8 cellular contexts compared by ENCODE assay signal in genomic region chr3:169241928-169242751, GRCh38.
A peak's percentile ranks its signal among the peaks of the same experiment; 100 is the strongest.
DNase-seq lines count a peak whose midpoint lies in the region; ATAC-seq and TF ChIP-seq lines count a peak whose summit lies in the region.

No MANE protein-coding gene starts in this region.

- peaks cover 18% of the 10 kb centered on the region for H3F3A ChIP-seq in neural progenitor cell (ENCODE audit: low read depth)

- H4K20me1 ChIP-seq in neural progenitor cell (ENCODE audit: low read depth), result no peaks in the 10 kb centered on the region

- no peaks in the 10 kb centered on the region for H3K36me3 Mint-ChIP-seq in neural progenitor cell

- H3K4me1 ChIP-seq in foreskin keratinocyte, result no peaks in the 10 kb centered on the region
- peaks cover 60% of the 10 kb centered on the region for H3K4me1 ChIP-seq in neural progenitor cell

- CTCF ChIA-PET in RWPE1 (lab: Yijun Ruan, JAX), result no interaction called here

- peaks cover 55% of the 10 kb centered on the region for H3K4me1 Mint-ChIP-seq in neural progenitor cell
- peaks cover 6% of the 10 kb centered on the region for H3K4me1 Mint-ChIP-seq in stimulated activated naive CD8-positive, alpha-beta T cell treated with anti-CD3 and anti-CD28 coated beads, Interleukin-15, amount 100 ng/mL, for 72 hours

- TF ChIP-seq CTCF in RWPE1 (conservative IDR thresholded peaks at IDR 0.05; ENCODE audit: low read depth) (no peak), foreskin keratinocyte (conservative IDR thresholded peaks at IDR 0.05) (no peak), neural progenitor cell (IDR thresholded peaks at IDR 0.05) (no peak), GM20000 (IDR thresholded peaks at IDR 0.05; ENCODE audit: extremely low read depth, missing control alignments) (no peak)

- peak overlapping the region; percentile 67 for H3K4me2 ChIP-seq in neural progenitor cell

- no peaks in the 10 kb centered on the region for H3K9me3 ChIP-seq in neural progenitor cell (ENCODE audit: low read depth)

- H3K4me3 ChIP-seq in neural progenitor cell, result peak overlapping the region; percentile 30

- peak overlapping the region; percentile 95 for H3K27ac Mint-ChIP-seq in neural progenitor cell
- no peak overlapping the region for H3K27ac Mint-ChIP-seq in stimulated activated naive CD8-positive, alpha-beta T cell treated with anti-CD3 and anti-CD28 coated beads, Interleukin-15, amount 100 ng/mL, for 72 hours

- no peaks in the 10 kb centered on the region for H3K79me2 ChIP-seq in neural progenitor cell (ENCODE audit: low read depth)

- peak; percentile 62 for ATAC-seq in foreskin keratinocyte
- no peak for ATAC-seq in stimulated activated naive CD8-positive, alpha-beta T cell treated with anti-CD3 and anti-CD28 coated beads, Interleukin-15, amount 100 ng/mL, for 72 hours

- H3K4me3 Mint-ChIP-seq in neural progenitor cell, result peak overlapping the region; percentile 86
- peak overlapping the region in 1 of 2 donors; percentile 50 for H3K4me3 Mint-ChIP-seq in stimulated activated naive CD8-positive, alpha-beta T cell treated with anti-CD3 and anti-CD28 coated beads, Interleukin-15, amount 100 ng/mL, for 72 hours

- H3K36me3 ChIP-seq in neural progenitor cell, result no peaks in the 10 kb centered on the region

- peaks cover 5% of the 10 kb centered on the region for H3K27me3 ChIP-seq in foreskin keratinocyte
- no peaks in the 10 kb centered on the region for H3K27me3 ChIP-seq in neural progenitor cell

- peaks cover 3% of the 10 kb centered on the region for H3K27me3 Mint-ChIP-seq in neural progenitor cell (ENCODE audit: insufficient read depth, low read depth)
- H3K27me3 Mint-ChIP-seq in stimulated activated naive CD8-positive, alpha-beta T cell treated with anti-CD3 and anti-CD28 coated beads, Interleukin-15, amount 100 ng/mL, for 72 hours, result peaks cover 27% of the 10 kb centered on the region

- peak overlapping the region; percentile 79 for H2AFZ ChIP-seq in neural progenitor cell (replicated peaks)

- POLR2A ChIA-PET in RWPE1 (lab: Yijun Ruan, JAX; ENCODE audit: low non-redundant PET), result no interaction called here

- DNase-seq in AG08396 (ENCODE audit: low spot score), result peak; percentile 35
- DNase-seq in RWPE1 (ENCODE audit: low spot score), result peak; percentile 16
- peak in 1 of 2 donors; percentile 31 for DNase-seq in foreskin keratinocyte
- peak; percentile 67 for DNase-seq in neural progenitor cell (ENCODE audit: low spot score)
- no peak for DNase-seq in GF-D8 (lab: John Stamatoyannopoulos, UW)
- DNase-seq in GM20000 (ENCODE audit: low spot score), result no peak
- DNase-seq in NCI-H1694 (lab: John Stamatoyannopoulos, UW), result no peak
- no peak for DNase-seq in stimulated activated naive CD8-positive, alpha-beta T cell treated with anti-CD3 and anti-CD28 coated beads, Interleukin-15, amount 100 ng/mL, for 72 hours

- no peaks in the 10 kb centered on the region for H3K9me3 Mint-ChIP-seq in neural progenitor cell
- H3K9me3 Mint-ChIP-seq in stimulated activated naive CD8-positive, alpha-beta T cell treated with anti-CD3 and anti-CD28 coated beads, Interleukin-15, amount 100 ng/mL, for 72 hours, result no peaks in the 10 kb centered on the region

- H3K27ac ChIP-seq in RWPE1 (peak overlapping the region; percentile 55), foreskin keratinocyte (no peak overlapping the region), neural progenitor cell (peak overlapping the region; percentile 40)

- no peak overlapping the region for H3K9ac ChIP-seq in neural progenitor cell

Comparison
In these comparisons a context has a peak if more than half of its experiments do, and no peak if none do; other contexts are left out.
1. DNase-seq: peak in AG08396 (single experiment), RWPE1 (single experiment) and neural progenitor cell (single experiment); none in GF-D8 (single experiment), GM20000 (single experiment), NCI-H1694 (single experiment) and stimulated activated naive CD8-positive, alpha-beta T cell treated with anti-CD3 and anti-CD28 coated beads, Interleukin-15, amount 100 ng/mL, for 72 hours (0 of 2).